In the genomic region with DNA sequence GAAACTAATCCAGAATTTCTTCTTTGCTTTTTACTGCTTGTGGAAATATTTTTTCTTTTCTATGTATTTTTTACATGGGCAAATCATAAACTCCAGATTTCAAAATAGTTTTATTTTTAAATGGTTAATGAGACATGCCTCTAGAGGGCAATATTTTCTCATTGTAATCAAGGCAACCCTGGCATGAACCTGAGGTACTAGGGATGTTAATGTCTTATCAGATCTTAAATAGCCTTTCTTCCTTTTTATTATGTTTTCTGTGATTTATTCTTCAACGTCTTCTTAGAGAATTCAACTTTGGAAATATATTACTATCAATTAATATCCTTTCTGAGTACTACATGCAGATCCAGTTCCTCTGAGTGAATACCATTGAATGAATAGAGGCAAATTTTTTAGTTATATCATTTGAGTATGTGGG, we compare ENCODE assay signal across 9 cellular contexts.
DNase-seq lines count a peak whose midpoint lies in the region; ATAC-seq and TF ChIP-seq lines count a peak whose summit lies in the region.
"Had no signal": no experiment of that assay in that cellular context is flagged by ENCODE, and none has a peak within 500 bp of the region (broad histone marks: within the 10 kb centered on the region; RNA-seq: fewer than 3 reads in every experiment).

No MANE protein-coding gene starts in this region.

- no peak overlapping the region for H3K4me3 Mint-ChIP-seq in CD14-positive monocyte
- H3K4me3 Mint-ChIP-seq in endothelial cell (ENCODE audit: unreplicated experiment) = no peak overlapping the region
- H3K4me3 Mint-ChIP-seq: IgD-negative memory B cell had no signal

- H2AFZ ChIP-seq in HCT116 (ENCODE audit: low read depth, low read length, poor library complexity, severe bottlenecking) (no peak overlapping the region), OCI-LY3 (ENCODE audit: low read depth, low read length) (no peak overlapping the region), parathyroid adenoma (no peak overlapping the region)

- H3K9me3 ChIP-seq in HCT116 (ENCODE audit: control insufficient read depth in 1 of 2, insufficient read depth in 1 of 2, low read depth in 1 of 2, low read length in 2 of 2) (no peaks in the 10 kb centered on the region), OCI-LY3 (ENCODE audit: insufficient read depth, low read length) (no peaks in the 10 kb centered on the region), parathyroid adenoma (ENCODE audit: control insufficient read depth, low read length) (no peaks in the 10 kb centered on the region)

- POLR2A ChIA-PET in HCT116 (lab: Charles Lee) = no interaction called here

- H3K27me3 Mint-ChIP-seq in CD14-positive monocyte (ENCODE audit: low read depth in 3 of 3) (peaks cover 0 to 5% (median 2%) of the 10 kb centered on the region in 3 donors), endothelial cell (ENCODE audit: unreplicated experiment) (no peaks in the 10 kb centered on the region)
- H3K27me3 Mint-ChIP-seq: IgD-negative memory B cell had no signal

- H3K27me3 ChIP-seq in HCT116 (ENCODE audit: insufficient read depth, low read length) (no peaks in the 10 kb centered on the region), OCI-LY3 (ENCODE audit: low read depth, low read length) (no peaks in the 10 kb centered on the region), parathyroid adenoma (ENCODE audit: control insufficient read depth, insufficient read depth, low read length) (no peaks in the 10 kb centered on the region)

- no peaks in the 10 kb centered on the region for H3K9me2 ChIP-seq in HCT116 (ENCODE audit: insufficient read depth)

- TF ChIP-seq POLR2A in HCT116 (IDR thresholded peaks at IDR 0.05; ENCODE audit: borderline replicate concordance, extremely low read depth, insufficient read depth, insufficient read length) = no peak

- TF ChIP-seq RAD21 in HCT116 (IDR thresholded peaks at IDR 0.05; ENCODE audit: low read depth) = peak; percentile 88

- H3K9ac ChIP-seq in HCT116 (ENCODE audit: low read length) = no peak overlapping the region
- H3K9ac ChIP-seq in OCI-LY3 (ENCODE audit: low read length) = no peak overlapping the region
- no peak overlapping the region for H3K9ac ChIP-seq in parathyroid adenoma

- H3K27ac Mint-ChIP-seq in CD14-positive monocyte (no peak overlapping the region), endothelial cell (ENCODE audit: unreplicated experiment) (no peak overlapping the region)
- H3K27ac Mint-ChIP-seq: IgD-negative memory B cell had no signal

- H3K4me1 Mint-ChIP-seq in CD14-positive monocyte = no peaks in the 10 kb centered on the region
- peaks cover 5% of the 10 kb centered on the region for H3K4me1 Mint-ChIP-seq in endothelial cell (ENCODE audit: unreplicated experiment)
- H3K4me1 Mint-ChIP-seq: IgD-negative memory B cell had no signal

- H4K20me1 ChIP-seq in HCT116 (ENCODE audit: insufficient read depth) (no peaks in the 10 kb centered on the region), OCI-LY3 (ENCODE audit: insufficient read depth, low read length) (no peaks in the 10 kb centered on the region)

- RAD21 ChIA-PET in HCT116 (lab: Charles Lee; ENCODE audit: low non-redundant PET in 1 of 2, low total read pairs in 2 of 2, uncharacterized antibody in 2 of 2, unreplicated experiment in 2 of 2) = no interaction called here

- ATAC-seq in HCT116 (peak; percentile 69), HG02571 (IDR thresholded peaks at IDR 0.05; ENCODE audit: unreplicated experiment) (no peak)

- TF ChIP-seq CTCF in CD14-positive monocyte (IDR thresholded peaks at IDR 0.05) (peak; percentile 70), HCT116 (IDR thresholded peaks at IDR 0.05 in 2 of 3, conservative IDR thresholded peaks at IDR 0.05 in 1 of 3; ENCODE audit: borderline replicate concordance in 1 of 3, insufficient read depth in 1 of 3, low read depth in 2 of 3, low read length in 2 of 3) (peak; percentile 49 to 88 (median 77); a peak in 5 of 6 replicates), OCI-LY3 (IDR thresholded peaks at IDR 0.05; ENCODE audit: low read depth, low read length) (peak; percentile 65), endothelial cell (IDR thresholded peaks at IDR 0.05; ENCODE audit: unreplicated experiment) (peak; percentile 72), parathyroid adenoma (IDR thresholded peaks at IDR 0.05) (peak; percentile 40)

- peaks cover 0 to 4% (median 0%) of the 10 kb centered on the region in 7 donors for H3K9me3 Mint-ChIP-seq in CD14-positive monocyte
- no peaks in the 10 kb centered on the region for H3K9me3 Mint-ChIP-seq in endothelial cell (ENCODE audit: unreplicated experiment)
- H3K9me3 Mint-ChIP-seq: IgD-negative memory B cell had no signal

- no peak overlapping the region for H3K4me3 ChIP-seq in HCT116 (replicated peaks in 1 of 2; ENCODE audit: low read depth in 1 of 2, low read length in 2 of 2)
- no peak overlapping the region for H3K4me3 ChIP-seq in OCI-LY3 (ENCODE audit: low read length)
- H3K4me3 ChIP-seq in parathyroid adenoma (ENCODE audit: low read depth, low read length) = no peak overlapping the region

- H3K4me2 ChIP-seq in HCT116 (ENCODE audit: low read length) (no peak overlapping the region), OCI-LY3 (ENCODE audit: low read length) (no peak overlapping the region), parathyroid adenoma (ENCODE audit: low read length) (no peak overlapping the region)

- no peak overlapping the region for H3K27ac ChIP-seq in HCT116 (ENCODE audit: low read depth, low read length)
- H3K27ac ChIP-seq in OCI-LY3 (ENCODE audit: low read length) = no peak overlapping the region
- H3K27ac ChIP-seq in parathyroid adenoma = no peak overlapping the region

- no TSS peak for BruUV-seq in HCT116 (replicated peaks; lab: Mats Ljungman, UMichigan)

- H3K79me2 ChIP-seq in HCT116 (ENCODE audit: insufficient read depth, low read length) = no peaks in the 10 kb centered on the region
- no peaks in the 10 kb centered on the region for H3K79me2 ChIP-seq in OCI-LY3 (ENCODE audit: low read length)
- no peaks in the 10 kb centered on the region for H3K79me2 ChIP-seq in parathyroid adenoma

- CTCF ChIA-PET in HCT116 (lab: Charles Lee) = interaction anchor here (1.6 kb wide), 1 partner anchor 282 kb away, joined by 8 read pairs; no protein-coding TSS in a partner anchor

- no peaks in the 10 kb centered on the region for H3K4me1 ChIP-seq in HCT116 (ENCODE audit: control insufficient read depth in 1 of 2, insufficient read depth in 2 of 2, low read length in 2 of 2)
- no peaks in the 10 kb centered on the region for H3K4me1 ChIP-seq in OCI-LY3 (ENCODE audit: low read length)
- no peaks in the 10 kb centered on the region for H3K4me1 ChIP-seq in parathyroid adenoma

- H3K36me3 ChIP-seq in HCT116 (ENCODE audit: control insufficient read depth in 1 of 2, insufficient read depth in 2 of 2, low read length in 2 of 2) (no peaks in the 10 kb centered on the region), OCI-LY3 (replicated peaks; ENCODE audit: low read depth, low read length) (no peaks in the 10 kb centered on the region), parathyroid adenoma (ENCODE audit: control insufficient read depth, insufficient read depth, low read length) (no peaks in the 10 kb centered on the region)

- intact Hi-C loops in CD14-positive monocyte (cut with micrococcal nuclease) (loop anchor here (5.0 to 10.0 kb wide), 2 partner anchors 390 to 392 kb away; a partner anchor contains a TSS), HCT116 (cut with micrococcal nuclease) (loop anchor here (1.0 to 10.0 kb wide), 5 partner anchors 280 to 832 kb away; no protein-coding TSS in a partner anchor)

- no peaks in the 10 kb centered on the region for H3K36me3 Mint-ChIP-seq in CD14-positive monocyte
- H3K36me3 Mint-ChIP-seq in endothelial cell (ENCODE audit: low read depth, unreplicated experiment) = no peaks in the 10 kb centered on the region

- DNase-seq in CD14-positive monocyte (ENCODE audit: low spot score) (no peak), HCT116 (ENCODE audit: low read depth, low spot score) (peak; percentile 26), endothelial cell (ENCODE audit: low spot score) (no peak), cortex of kidney (lab: John Stamatoyannopoulos, UW) (no peak), middle frontal gyrus (ENCODE audit: extremely low spot score, low spot score) (no peak)

TF ChIP-seq in HCT116, 20 proteins besides CTCF, POLR2A, EP300 and RAD21:
- TF ChIP-seq, protein P1, sequence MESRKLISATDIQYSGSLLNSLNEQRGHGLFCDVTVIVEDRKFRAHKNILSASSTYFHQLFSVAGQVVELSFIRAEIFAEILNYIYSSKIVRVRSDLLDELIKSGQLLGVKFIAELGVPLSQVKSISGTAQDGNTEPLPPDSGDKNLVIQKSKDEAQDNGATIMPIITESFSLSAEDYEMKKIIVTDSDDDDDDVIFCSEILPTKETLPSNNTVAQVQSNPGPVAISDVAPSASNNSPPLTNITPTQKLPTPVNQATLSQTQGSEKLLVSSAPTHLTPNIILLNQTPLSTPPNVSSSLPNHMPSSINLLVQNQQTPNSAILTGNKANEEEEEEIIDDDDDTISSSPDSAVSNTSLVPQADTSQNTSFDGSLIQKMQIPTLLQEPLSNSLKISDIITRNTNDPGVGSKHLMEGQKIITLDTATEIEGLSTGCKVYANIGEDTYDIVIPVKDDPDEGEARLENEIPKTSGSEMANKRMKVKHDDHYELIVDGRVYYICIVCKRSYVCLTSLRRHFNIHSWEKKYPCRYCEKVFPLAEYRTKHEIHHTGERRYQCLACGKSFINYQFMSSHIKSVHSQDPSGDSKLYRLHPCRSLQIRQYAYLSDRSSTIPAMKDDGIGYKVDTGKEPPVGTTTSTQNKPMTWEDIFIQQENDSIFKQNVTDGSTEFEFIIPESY (IDR thresholded peaks at IDR 0.05; ENCODE audit: extremely low read depth, insufficient replicate concordance, low read length) = no peak
- no peak for TF ChIP-seq FOSL1 (IDR thresholded peaks at IDR 0.05; ENCODE audit: low read depth)
- no peak for TF ChIP-seq EZH2 (IDR thresholded peaks at IDR 0.05)
- no peak; the same call in 1 of the 2 replicates for TF ChIP-seq CBX3 (IDR thresholded peaks at IDR 0.05; ENCODE audit: low read depth)
- TF ChIP-seq EZH2phosphoT487 (IDR thresholded peaks at IDR 0.05; ENCODE audit: borderline replicate concordance) = no peak
- TF ChIP-seq POLR2AphosphoS5 (IDR thresholded peaks at IDR 0.05; ENCODE audit: low read depth, low read length) = no peak
- no peak for TF ChIP-seq SIN3A (IDR thresholded peaks at IDR 0.05; ENCODE audit: low read depth)
TF ChIP-seq in HCT116: peak in this region for 0.
